In the genomic region with DNA sequence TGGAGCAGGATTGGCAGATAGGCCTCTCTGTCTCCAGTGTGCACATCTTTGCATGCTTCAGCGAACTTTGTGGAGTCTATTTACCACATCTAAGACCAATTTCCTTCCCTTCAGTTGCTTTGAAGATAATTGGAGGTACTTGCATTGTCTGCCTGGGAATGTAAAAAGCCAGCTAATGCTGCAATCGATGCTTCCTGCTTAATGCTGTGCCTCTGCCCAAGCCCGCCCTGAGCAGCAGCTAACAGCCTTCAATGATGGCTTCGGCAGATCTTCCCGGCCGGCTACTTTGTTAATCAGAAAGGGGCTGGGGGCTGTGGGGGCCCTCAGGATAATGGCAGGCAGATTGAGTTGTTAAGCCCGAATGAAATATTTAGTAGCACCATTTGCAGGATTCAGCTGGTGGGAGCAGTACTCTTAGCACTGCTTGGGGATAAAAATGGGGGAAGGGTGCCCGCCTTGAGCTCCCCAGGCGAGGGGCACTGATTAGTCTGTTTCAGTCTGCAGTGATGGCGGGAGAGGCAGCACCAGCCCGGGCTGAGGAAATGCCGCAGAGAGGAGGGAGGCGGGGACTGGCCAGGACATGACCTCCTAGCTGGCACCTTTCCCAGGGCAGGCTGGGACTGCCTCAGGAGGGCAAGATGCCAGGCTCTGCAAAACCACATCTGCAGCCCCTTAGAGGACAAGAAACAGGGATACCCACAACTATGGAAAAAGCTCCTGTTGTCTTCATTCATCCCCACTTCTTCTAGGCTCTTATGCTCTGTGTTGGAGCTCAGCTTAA, we compare ENCODE assay signal across 9 cellular contexts.
A peak's percentile ranks its signal among the peaks of the same experiment; 100 is the strongest.
DNase-seq lines count a peak whose midpoint lies in the region; ATAC-seq and TF ChIP-seq lines count a peak whose summit lies in the region.
"Had no signal": no experiment of that assay in that cellular context is flagged by ENCODE, and none has a peak within 500 bp of the region (broad histone marks: within the 10 kb centered on the region; RNA-seq: fewer than 3 reads in every experiment).

No MANE protein-coding gene starts in this region.

- no peaks in the 10 kb centered on the region for H3K9me3 Mint-ChIP-seq in activated T-helper 2 cell treated with anti-CD3 and anti-CD28 coated beads, Interferon-gamma antibody, Interleukin-2, Interleukin-4, amounts not matched to agents 10 μg/mL and 5 μg/mL and 100 μg/mL, durations not matched to agents 14 hours and 24 hours and 36 hours
- H3K9me3 Mint-ChIP-seq: neural crest cell had no signal

- no peaks in the 10 kb centered on the region for H3K4me1 Mint-ChIP-seq in activated T-helper 2 cell treated with anti-CD3 and anti-CD28 coated beads, Interferon-gamma antibody, Interleukin-2, Interleukin-4, amounts not matched to agents 10 μg/mL and 5 μg/mL and 100 μg/mL, durations not matched to agents 14 hours and 24 hours and 36 hours (ENCODE audit: low read depth)

- intact Hi-C loops in activated T-helper 2 cell treated with anti-CD3 and anti-CD28 coated beads, Interferon-gamma antibody, Interleukin-2, Interleukin-4, amounts not matched to agents 10 μg/mL and 5 μg/mL and 100 μg/mL, durations not matched to agents 14 hours and 24 hours and 36 hours (cut with micrococcal nuclease), result no loop called here

- no peak overlapping the region for H3K4me3 ChIP-seq in tibial nerve

- H3K4me1 ChIP-seq in tibial nerve, result peaks cover 0 to 22% (median 12%) of the 10 kb centered on the region in 4 donors

- H3K27ac Mint-ChIP-seq in activated T-helper 2 cell treated with anti-CD3 and anti-CD28 coated beads, Interferon-gamma antibody, Interleukin-2, Interleukin-4, amounts not matched to agents 10 μg/mL and 5 μg/mL and 100 μg/mL, durations not matched to agents 14 hours and 24 hours and 36 hours, result no peak overlapping the region

- DNase-seq in NCI-H1417 (lab: John Stamatoyannopoulos, UW), result peak in 2 of 3 experiments; percentile 58 to 79
- DNase-seq in NCI-H1417 treated with DMSO at 0.1 percent for 48 hours (lab: John Stamatoyannopoulos, UW), result no peak
- DNase-seq in amniotic epithelial cell (ENCODE audit: low read depth), result peak; percentile 1
- DNase-seq in iris pigment epithelial cell (ENCODE audit: low read depth), result peak; percentile 0
- peak; percentile 37 to 65 for DNase-seq in tibial nerve (ENCODE audit: low spot score in 2 of 2)
- DNase-seq in activated T-helper 2 cell treated with anti-CD3 and anti-CD28 coated beads, Interferon-gamma antibody, Interleukin-2, Interleukin-4, amounts not matched to agents 10 μg/mL and 5 μg/mL and 100 μg/mL, durations not matched to agents 14 hours and 24 hours and 36 hours (ENCODE audit: low spot score), result no peak
- DNase-seq in NCI-H128 (lab: John Stamatoyannopoulos, UW; ENCODE audit: unreplicated experiment), result no peak

- TF ChIP-seq EP300 in tibial nerve (IDR thresholded peaks at IDR 0.05), result no peak

- no peaks in the 10 kb centered on the region for H3K9me3 ChIP-seq in tibial nerve

- H3K36me3 ChIP-seq in tibial nerve, result no peaks in the 10 kb centered on the region

- H3K27me3 Mint-ChIP-seq in activated T-helper 2 cell treated with anti-CD3 and anti-CD28 coated beads, Interferon-gamma antibody, Interleukin-2, Interleukin-4, amounts not matched to agents 10 μg/mL and 5 μg/mL and 100 μg/mL, durations not matched to agents 14 hours and 24 hours and 36 hours (ENCODE audit: low read depth), result peaks cover 5% of the 10 kb centered on the region

- TF ChIP-seq POLR2A in tibial nerve (IDR thresholded peaks at IDR 0.05), result no peak

- WGBS in tibial nerve, 2 donors, result 9 to 25% methylated on average over 13 of the region's 13 CpGs

- no peak for ATAC-seq in GM18868 (IDR thresholded peaks at IDR 0.05; ENCODE audit: unreplicated experiment)

- no peaks in the 10 kb centered on the region for H3K27me3 ChIP-seq in tibial nerve

- H3K27ac ChIP-seq in tibial nerve, result no peak overlapping the region

- no peaks in the 10 kb centered on the region for H3K36me3 Mint-ChIP-seq in activated T-helper 2 cell treated with anti-CD3 and anti-CD28 coated beads, Interferon-gamma antibody, Interleukin-2, Interleukin-4, amounts not matched to agents 10 μg/mL and 5 μg/mL and 100 μg/mL, durations not matched to agents 14 hours and 24 hours and 36 hours (ENCODE audit: low read depth)

- H3K4me3 Mint-ChIP-seq in activated T-helper 2 cell treated with anti-CD3 and anti-CD28 coated beads, Interferon-gamma antibody, Interleukin-2, Interleukin-4, amounts not matched to agents 10 μg/mL and 5 μg/mL and 100 μg/mL, durations not matched to agents 14 hours and 24 hours and 36 hours (ENCODE audit: low read depth), result no peak overlapping the region
- H3K4me3 Mint-ChIP-seq: neural crest cell had no signal

- TF ChIP-seq CTCF in tibial nerve (IDR thresholded peaks at IDR 0.05), result no peak

Comparison
In these comparisons a context has a peak if more than half of its experiments do, and no peak if none do; other contexts are left out.
1. DNase-seq: peak in NCI-H1417 (2 of 3), amniotic epithelial cell (single experiment), iris pigment epithelial cell (single experiment) and tibial nerve (2 of 2); none in NCI-H1417 treated with DMSO at 0.1 percent for 48 hours (single experiment), activated T-helper 2 cell treated with anti-CD3 and anti-CD28 coated beads, Interferon-gamma antibody, Interleukin-2, Interleukin-4, amounts not matched to agents 10 μg/mL and 5 μg/mL and 100 μg/mL, durations not matched to agents 14 hours and 24 hours and 36 hours (single experiment) and NCI-H128 (single experiment).